Comparison of ENCODE assay signal across 20 cellular contexts in genomic region chr17:76940293-76940692, GRCh38.
"Had no signal": no experiment of that assay in that cellular context is flagged by ENCODE, and none has a peak within 500 bp of the region (broad histone marks: within the 10 kb centered on the region; RNA-seq: fewer than 3 reads in every experiment).

No MANE protein-coding gene starts in this region.

- H3K27me3 Mint-ChIP-seq: activated CD4-positive, alpha-beta T cell treated with anti-CD3 and anti-CD28 coated beads for 36 hours; activated naive CD8-positive, alpha-beta T cell treated with anti-CD3 and anti-CD28 coated beads for 36 hours had no signal

- H3K4me1 Mint-ChIP-seq: activated CD4-positive, alpha-beta memory T cell treated with anti-CD3 and anti-CD28 coated beads, Interleukin-2, amount 10 ng/mL, durations not matched to agents 7 days and 5 days; activated CD4-positive, alpha-beta T cell treated with anti-CD3 and anti-CD28 coated beads for 36 hours; activated naive CD4-positive, alpha-beta T cell treated with anti-CD3 and anti-CD28 coated beads, Interleukin-2, amount 10 ng/mL, durations not matched to agents 7 days and 5 days had no signal

- H3K27me3 ChIP-seq: adrenal gland had no signal

- H3K9me3 Mint-ChIP-seq: activated CD4-positive, alpha-beta memory T cell treated with anti-CD3 and anti-CD28 coated beads, Interleukin-2, amount 10 ng/mL, durations not matched to agents 7 days and 5 days; activated naive CD4-positive, alpha-beta T cell treated with anti-CD3 and anti-CD28 coated beads, Interleukin-2, amount 10 ng/mL, durations not matched to agents 7 days and 5 days; activated naive CD8-positive, alpha-beta T cell treated with anti-CD3 and anti-CD28 coated beads for 36 hours; activated T-cell treated with anti-CD3 and anti-CD28 coated beads, Interleukin-2, amount 50 U/mL, for 72 hours; activated T-helper 2 cell treated with anti-CD3 and anti-CD28 coated beads, Interferon-gamma antibody, Interleukin-2, Interleukin-4, amounts not matched to agents 10 μg/mL and 5 μg/mL and 100 μg/mL, durations not matched to agents 14 hours and 24 hours and 36 hours had no signal

- ATAC-seq: activated CD4-positive, alpha-beta T cell treated with anti-CD3 and anti-CD28 coated beads for 36 hours; activated T-cell treated with anti-CD3 and anti-CD28 coated beads, Interleukin-2, amount 50 U/mL, for 72 hours had no signal

- H3K4me1 ChIP-seq: adrenal gland had no signal

- H3K4me3 ChIP-seq: adrenal gland had no signal

- H3K36me3 Mint-ChIP-seq: activated naive CD4-positive, alpha-beta T cell treated with anti-CD3 and anti-CD28 coated beads, Interleukin-2, amount 10 ng/mL, durations not matched to agents 7 days and 5 days; activated naive CD8-positive, alpha-beta T cell treated with anti-CD3 and anti-CD28 coated beads for 36 hours had no signal

- H3K27ac Mint-ChIP-seq: activated CD4-positive, alpha-beta memory T cell treated with anti-CD3 and anti-CD28 coated beads, Interleukin-2, amount 10 ng/mL, durations not matched to agents 7 days and 5 days; activated CD4-positive, alpha-beta T cell treated with anti-CD3 and anti-CD28 coated beads for 36 hours; activated naive CD4-positive, alpha-beta T cell treated with anti-CD3 and anti-CD28 coated beads, Interleukin-2, amount 10 ng/mL, durations not matched to agents 7 days and 5 days; activated naive CD8-positive, alpha-beta T cell treated with anti-CD3 and anti-CD28 coated beads for 36 hours; activated T-cell treated with anti-CD3 and anti-CD28 coated beads, Interleukin-2, amount 50 U/mL, for 72 hours; activated T-helper 2 cell treated with anti-CD3 and anti-CD28 coated beads, Interferon-gamma antibody, Interleukin-2, Interleukin-4, amounts not matched to agents 10 μg/mL and 5 μg/mL and 100 μg/mL, durations not matched to agents 14 hours and 24 hours and 36 hours had no signal

- H3K36me3 ChIP-seq: adrenal gland had no signal

- H3K9me3 ChIP-seq: adrenal gland had no signal

- H3K27ac ChIP-seq: adrenal gland, VCaP had no signal

- DNase-seq: activated CD4-positive, alpha-beta memory T cell treated with anti-CD3 and anti-CD28 coated beads, Interleukin-2, amount 10 ng/mL, durations not matched to agents 7 days and 5 days; activated CD4-positive, alpha-beta T cell treated with anti-CD3 and anti-CD28 coated beads, Interleukin-2, amount 50 U/mL, for 1 hour; activated gamma-delta T cell treated with Interleukin-2 at 50 U/mL for 16 hours; activated naive CD8-positive, alpha-beta T cell treated with anti-CD3 and anti-CD28 coated beads for 36 hours; adrenal gland; anterior cingulate cortex; KBM-7; NCI-H1105 treated with DMSO at 0.1 percent for 48 hours; NCI-H1436 treated with DMSO at 0.1 percent for 48 hours; NCI-H1930; NCI-H2171; NCI-H2227 treated with DMSO at 0.1 percent for 48 hours; NCI-H510A; NCI-H526 treated with DMSO at 0.1 percent for 48 hours; SIG-M5 had no signal

- H3K4me3 Mint-ChIP-seq: activated CD4-positive, alpha-beta memory T cell treated with anti-CD3 and anti-CD28 coated beads, Interleukin-2, amount 10 ng/mL, durations not matched to agents 7 days and 5 days; activated CD4-positive, alpha-beta T cell treated with anti-CD3 and anti-CD28 coated beads for 36 hours; activated naive CD4-positive, alpha-beta T cell treated with anti-CD3 and anti-CD28 coated beads, Interleukin-2, amount 10 ng/mL, durations not matched to agents 7 days and 5 days; activated naive CD8-positive, alpha-beta T cell treated with anti-CD3 and anti-CD28 coated beads for 36 hours; activated T-cell treated with anti-CD3 and anti-CD28 coated beads, Interleukin-2, amount 50 U/mL, for 72 hours had no signal
